Comparison of ENCODE assay signal across 28 cellular contexts in genomic region chr12:109872-110271, GRCh38. TPM values are rescaled to one million over a fixed set of nuclear protein-coding genes. Genes with fewer than 3 reads are reported as not detected.
A peak's percentile ranks its signal among the peaks of the same experiment; 100 is the strongest.
DNase-seq lines count a peak whose midpoint lies in the region; ATAC-seq, FAIRE-seq and TF ChIP-seq lines count a peak whose summit lies in the region.
"Had no signal": no experiment of that assay in that cellular context is flagged by ENCODE, and none has a peak within 500 bp of the region (broad histone marks: within the 10 kb centered on the region; RNA-seq: fewer than 3 reads in every experiment).

No MANE protein-coding gene starts in this region.

- no peak overlapping the region for H3K4me3 ChIP-seq in CD4-positive, CD25-positive, alpha-beta regulatory T cell (ENCODE audit: low read depth, low read length)
- H3K4me3 ChIP-seq in HUES6 (ENCODE audit: low read depth, low read length) (no peak overlapping the region), H1 (ENCODE audit: extremely low read depth in 1 of 4, insufficient read depth in 2 of 4, low read depth in 3 of 4, low read length in 4 of 4) (peak overlapping the region in 1 of 4 experiments; percentile 11; a peak in 1 of 8 replicates), upper lobe of left lung (peak overlapping the region in 1 of 4 donors; percentile 25)
- H3K4me3 ChIP-seq: ascending aorta, SJSA1, suprapubic skin, vagina had no signal

- H3K9me3 Mint-ChIP-seq in CD4-positive, CD25-positive, alpha-beta regulatory T cell, result no peaks in the 10 kb centered on the region
- H3K9me3 Mint-ChIP-seq in nephron progenitor cell, result no peaks in the 10 kb centered on the region
- H3K9me3 Mint-ChIP-seq: CD4-positive, alpha-beta memory T cell; dendritic cell treated with granulocyte-macrophage colony-stimulating factor and Interleukin-4, amounts not matched to agents 40 ng/mL and 50 ng/mL, for 4 days; stimulated activated effector memory CD8-positive, alpha-beta T cell treated with anti-CD3 and anti-CD28 coated beads, Interleukin-12 subunit alpha, Interleukin-12 subunit beta, amount 100 ng/mL, for 72 hours had no signal

- H3K27ac ChIP-seq in CD4-positive, CD25-positive, alpha-beta regulatory T cell (ENCODE audit: insufficient read depth, low read length, poor library complexity, severe bottlenecking), result no peak overlapping the region
- peak overlapping the region; percentile 0 for H3K27ac ChIP-seq in HUES6 (ENCODE audit: low read depth, low read length)
- H3K27ac ChIP-seq in H1 (ENCODE audit: low read depth, low read length), result no peak overlapping the region
- H3K27ac ChIP-seq in upper lobe of left lung, result no peak overlapping the region
- H3K27ac ChIP-seq: ascending aorta, SJSA1, suprapubic skin, vagina had no signal

- H3K36me3 ChIP-seq in CD4-positive, CD25-positive, alpha-beta regulatory T cell (ENCODE audit: control insufficient read depth, insufficient read depth, low read length), result no peaks in the 10 kb centered on the region
- H3K36me3 ChIP-seq in HUES6 (ENCODE audit: control insufficient read depth, insufficient read depth, low read length) (no peaks in the 10 kb centered on the region), H1 (ENCODE audit: control insufficient read depth in 2 of 4, insufficient read depth in 4 of 4, low read length in 3 of 4) (no peaks in the 10 kb centered on the region), upper lobe of left lung (no peaks in the 10 kb centered on the region)
- H3K36me3 ChIP-seq: ascending aorta, SJSA1, suprapubic skin, vagina had no signal

- WGBS in H1 (ENCODE audit: extremely low coverage in 1 of 2, insufficient coverage in 1 of 2, insufficient read length in 1 of 2, insufficient replicate concordance in 2 of 2, low coverage in 1 of 2, low lambda C conversion rate in 2 of 2, missing lambda C conversion rate in 1 of 2), 2 experiments, result 39% methylated on average over 3 of the region's 3 CpGs; no CpG with 5 or more reads in 1 of the 2 experiments
- 46% methylated on average over 3 of the region's 3 CpGs for WGBS in upper lobe of left lung, 2 donors

- H4K5ac ChIP-seq in H1 (ENCODE audit: insufficient read length, low read depth, low read length), result no peak overlapping the region

- POLR2A ChIA-PET in H1 (lab: Charles Lee; ENCODE audit: partially characterized antibody), result interaction anchor here (0.7 to 1.3 kb wide), 3 partner anchors 31 to 65 kb away, joined by 3 read pairs; no protein-coding TSS in a partner anchor
- POLR2A ChIA-PET in GM10248 (lab: Yijun Ruan, JAX), result no interaction called here

- peaks cover 0 to 13% (median 7%) of the 10 kb centered on the region in 4 donors for H3K4me1 Mint-ChIP-seq in CD4-positive, CD25-positive, alpha-beta regulatory T cell
- H3K4me1 Mint-ChIP-seq in nephron progenitor cell, result peaks cover 87% of the 10 kb centered on the region

- peaks cover 5% of the 10 kb centered on the region for H3K27me3 ChIP-seq in CD4-positive, CD25-positive, alpha-beta regulatory T cell (ENCODE audit: control insufficient read depth, insufficient read depth, low read length)
- H3K27me3 ChIP-seq in HUES6 (ENCODE audit: control insufficient read depth, insufficient read depth, low read length) (no peaks in the 10 kb centered on the region), H1 (replicated peaks in 1 of 4; ENCODE audit: control insufficient read depth in 3 of 4, extremely low read depth in 1 of 4, insufficient read depth in 3 of 4, low read length in 3 of 4) (no peaks in the 10 kb centered on the region), upper lobe of left lung (no peaks in the 10 kb centered on the region)
- H3K27me3 ChIP-seq: ascending aorta, vagina had no signal

- TF ChIP-seq CTCF in H1 (IDR thresholded peaks at IDR 0.05; ENCODE audit: control extremely low read depth in 1 of 3, insufficient read depth in 1 of 3, low read depth in 1 of 3, low read length in 3 of 3) (no peak), nephron progenitor cell (IDR thresholded peaks at IDR 0.05) (no peak), GM10248 (IDR thresholded peaks at IDR 0.05; ENCODE audit: control extremely low read depth, extremely low read depth, low read depth, missing control alignments) (no peak), upper lobe of left lung (IDR thresholded peaks at IDR 0.05) (no peak)

- no peak for FAIRE-seq in H1 (lab: Jason Lieb, UNC)
- FAIRE-seq: endothelial cell of umbilical vein, G401.6, H54, HTR-8/SVneo, TTC549 had no signal

- no peaks in the 10 kb centered on the region for H3K9me3 ChIP-seq in CD4-positive, CD25-positive, alpha-beta regulatory T cell (ENCODE audit: control insufficient read depth in 2 of 2, low read length in 2 of 2)
- H3K9me3 ChIP-seq in HUES6 (ENCODE audit: control insufficient read depth, insufficient read depth, low read depth, low read length) (no peaks in the 10 kb centered on the region), H1 (ENCODE audit: insufficient read depth in 2 of 2, low read depth in 1 of 2, low read length in 1 of 2) (no peaks in the 10 kb centered on the region), upper lobe of left lung (no peaks in the 10 kb centered on the region)
- H3K9me3 ChIP-seq: ascending aorta, SJSA1, suprapubic skin, vagina had no signal

- no peaks in the 10 kb centered on the region for H3K79me2 ChIP-seq in H1 (ENCODE audit: control insufficient read depth in 1 of 2, insufficient read depth in 2 of 2, low read length in 2 of 2)

- no peak for TF ChIP-seq POLR2A in H1 (IDR thresholded peaks at IDR 0.05; ENCODE audit: control extremely low read depth in 1 of 2, low read depth in 2 of 2, low read length in 2 of 2)
- TF ChIP-seq POLR2A in upper lobe of left lung (IDR thresholded peaks at IDR 0.05), result no peak

- no peak overlapping the region for H3K4me3 Mint-ChIP-seq in CD4-positive, CD25-positive, alpha-beta regulatory T cell
- no peak overlapping the region for H3K4me3 Mint-ChIP-seq in nephron progenitor cell
- H3K4me3 Mint-ChIP-seq: dendritic cell treated with granulocyte-macrophage colony-stimulating factor and Interleukin-4, amounts not matched to agents 40 ng/mL and 50 ng/mL, for 4 days; stimulated activated effector memory CD8-positive, alpha-beta T cell treated with anti-CD3 and anti-CD28 coated beads, Interleukin-12 subunit alpha, Interleukin-12 subunit beta, amount 100 ng/mL, for 72 hours had no signal

- no peaks in the 10 kb centered on the region for H3K36me3 Mint-ChIP-seq in CD4-positive, CD25-positive, alpha-beta regulatory T cell
- no peaks in the 10 kb centered on the region for H3K36me3 Mint-ChIP-seq in nephron progenitor cell (ENCODE audit: low read depth)
- H3K36me3 Mint-ChIP-seq: CD4-positive, alpha-beta memory T cell; stimulated activated effector memory CD8-positive, alpha-beta T cell treated with anti-CD3 and anti-CD28 coated beads, Interleukin-12 subunit alpha, Interleukin-12 subunit beta, amount 100 ng/mL, for 72 hours had no signal

- peak overlapping the region in 2 of 3 donors; percentile 31 to 59 for H3K27ac Mint-ChIP-seq in CD4-positive, CD25-positive, alpha-beta regulatory T cell
- H3K27ac Mint-ChIP-seq in nephron progenitor cell, result peak overlapping the region; percentile 90
- H3K27ac Mint-ChIP-seq: dendritic cell treated with granulocyte-macrophage colony-stimulating factor and Interleukin-4, amounts not matched to agents 40 ng/mL and 50 ng/mL, for 4 days; stimulated activated effector memory CD8-positive, alpha-beta T cell treated with anti-CD3 and anti-CD28 coated beads, Interleukin-12 subunit alpha, Interleukin-12 subunit beta, amount 100 ng/mL, for 72 hours had no signal

- no peak overlapping the region for H2BK15ac ChIP-seq in H1 (ENCODE audit: low read length)

- no peak overlapping the region; the same call in 1 of the 2 replicates for H3K18ac ChIP-seq in H1 (ENCODE audit: extremely low read depth, low read length)

- no peak overlapping the region for H3K56ac ChIP-seq in H1 (replicated peaks; ENCODE audit: insufficient read length, low read depth, low read length)

- no peaks in the 10 kb centered on the region for H3K4me1 ChIP-seq in CD4-positive, CD25-positive, alpha-beta regulatory T cell (ENCODE audit: control insufficient read depth, insufficient read depth, low read length, poor library complexity, severe bottlenecking)
- H3K4me1 ChIP-seq in HUES6 (ENCODE audit: control insufficient read depth, insufficient read depth, low read length), result peaks cover 31% of the 10 kb centered on the region
- peaks cover 0 to 6% (median 2%) of the 10 kb centered on the region in 4 experiments; a peak in 3 of 7 replicates for H3K4me1 ChIP-seq in H1 (replicated peaks in 1 of 4; ENCODE audit: control insufficient read depth in 3 of 4, insufficient read depth in 4 of 4, low read length in 3 of 4)
- H3K4me1 ChIP-seq in upper lobe of left lung, result no peaks in the 10 kb centered on the region
- H3K4me1 ChIP-seq: ascending aorta, SJSA1 had no signal

- no peak overlapping the region for H2BK12ac ChIP-seq in H1 (ENCODE audit: low read depth, low read length)

- H3K23me2 ChIP-seq in H1 (ENCODE audit: low read depth, low read length), result no peaks in the 10 kb centered on the region; the same call in 1 of the 2 replicates

- H4K8ac ChIP-seq in H1 (ENCODE audit: extremely low read depth, insufficient read depth, low read length), result no peak overlapping the region

- H2BK20ac ChIP-seq in H1 (ENCODE audit: low read length), result peak overlapping the region; percentile 88; the same call in 1 of the 2 replicates

- H3K14ac ChIP-seq in H1 (ENCODE audit: insufficient read length), result no peak overlapping the region

- no peak for DNase-seq in CD4-positive, CD25-positive, alpha-beta regulatory T cell
- no peak for DNase-seq in H1 (ENCODE audit: low read depth in 1 of 2, low spot score in 2 of 2)
- DNase-seq in nephron progenitor cell, result no peak
- DNase-seq in GM10248 (ENCODE audit: extremely low spot score), result no peak
- DNase-seq in DMS114 treated with DMSO at 0.1 percent for 48 hours (lab: John Stamatoyannopoulos, UW; ENCODE audit: unreplicated experiment), result no peak
- no peak for DNase-seq in upper lobe of left lung
- DNase-seq: activated naive CD4-positive, alpha-beta T cell treated with anti-CD3 and anti-CD28 coated beads, Interleukin-2, amount 50 U/mL, for 16 hours; caudate nucleus; CD4-positive, alpha-beta memory T cell; DMS153; NCI-H1048; NCI-H187; NCI-H2171 treated with DMSO at 0.1 percent for 48 hours; NCI-H526; T-helper 1 cell had no signal

- no peak overlapping the region for H3K4ac ChIP-seq in H1 (replicated peaks; ENCODE audit: insufficient read length, low read depth, low read length)

- H3K27me3 Mint-ChIP-seq in CD4-positive, CD25-positive, alpha-beta regulatory T cell, result peaks cover 18% of the 10 kb centered on the region
- peaks cover 10% of the 10 kb centered on the region for H3K27me3 Mint-ChIP-seq in nephron progenitor cell (ENCODE audit: low read depth, poor library complexity)

- no peak overlapping the region for H2BK120ac ChIP-seq in H1 (replicated peaks; ENCODE audit: low read depth, low read length)

- CTCF ChIA-PET in H1 (lab: Charles Lee; ENCODE audit: partially characterized antibody) (interaction anchor here (0.6 to 5.5 kb wide), 9 partner anchors 8 to 110 kb away, joined by 3 to 50 read pairs (median 4); no protein-coding TSS in a partner anchor), GM10248 (lab: Yijun Ruan, JAX) (no interaction called here)

- TF ChIP-seq EP300 in H1 (IDR thresholded peaks at IDR 0.05; ENCODE audit: borderline replicate concordance in 1 of 2, low read depth in 2 of 2, low read length in 2 of 2), result no peak
- no peak for TF ChIP-seq EP300 in upper lobe of left lung (IDR thresholded peaks at IDR 0.05)

- H2BK5ac ChIP-seq in H1 (ENCODE audit: low read depth, low read length), result peak overlapping the region; percentile 89; the same call in 1 of the 2 replicates

- no peaks in the 10 kb centered on the region for H4K20me1 ChIP-seq in H1 (replicated peaks in 1 of 2; ENCODE audit: control insufficient read depth in 1 of 2, insufficient read depth in 2 of 2, low read length in 2 of 2)

- H3K23ac ChIP-seq in H1 (ENCODE audit: insufficient read length), result no peak overlapping the region

- TF ChIP-seq RAD21 in H1 (IDR thresholded peaks at IDR 0.05 in 1 of 2, conservative IDR thresholded peaks at IDR 0.05 in 1 of 2; ENCODE audit: low read depth in 2 of 2, low read length in 2 of 2), result no peak

- H2AK5ac ChIP-seq in H1 (ENCODE audit: low read depth, low read length), result no peak overlapping the region

- H3K4me2 ChIP-seq in H1 (ENCODE audit: insufficient read depth in 1 of 2, low read depth in 2 of 2, low read length in 2 of 2), result no peak overlapping the region; a peak in 1 of 4 replicates

- ATAC-seq in CD4-positive, CD25-positive, alpha-beta regulatory T cell (ENCODE audit: low read depth in 2 of 2), result no peak
- ATAC-seq in upper lobe of left lung (ENCODE audit: low FRiP score in 2 of 2), result no peak
- ATAC-seq: stimulated activated effector memory CD8-positive, alpha-beta T cell treated with anti-CD3 and anti-CD28 coated beads, Interleukin-12 subunit alpha, Interleukin-12 subunit beta, amount 100 ng/mL, for 72 hours had no signal

- peak overlapping the region; percentile 42; the same call in 1 of the 2 replicates for H2AFZ ChIP-seq in H1 (ENCODE audit: low read length)

- H3K9ac ChIP-seq in HUES6 (ENCODE audit: low read length), result no peak overlapping the region
- no peak overlapping the region for H3K9ac ChIP-seq in H1 (replicated peaks in 1 of 4; ENCODE audit: extremely low read depth in 1 of 4, low read depth in 3 of 4, low read length in 3 of 4)

- H3K79me1 ChIP-seq in H1 (ENCODE audit: low read depth, low read length), result no peaks in the 10 kb centered on the region

- H4K91ac ChIP-seq in H1 (replicated peaks; ENCODE audit: insufficient read length, low read length), result no peak overlapping the region

RNA-seq across cellular contexts. Expression of gene IQSEC3, which starts 43.3 kb away (rescaled TPM):
- 0.05 TPM for total RNA-seq in CD4-positive, CD25-positive, alpha-beta regulatory T cell
- polyA plus RNA-seq in CD4-positive, CD25-positive, alpha-beta regulatory T cell, result under 1 TPM in 1 of 4 donors, not detected in 3; 0.15 TPM
- 3.1 and 3.6 TPM in 2 replicates for total RNA-seq in H1 (2021; fragmentation: NEBNext Ultra II Directional; extraction: Animal tissue kit (Norgen Biotek cat#: 25700))
- 1.2 and 2.2 TPM in 2 replicates for polyA plus RNA-seq in H1 (2011; rRNA removed)
- polyA plus RNA-seq in H1 (2011; cell fraction: cytosol; rRNA removed), result 2.0 TPM
- 6.2 TPM for polyA plus RNA-seq in H1 (2011; cell fraction: nucleus; rRNA removed)
- 1.1 to 3.1 TPM (median 2.0 TPM) in 4 replicates for polyA plus RNA-seq in H1 (2012, experiment 1 of 2)
- polyA plus RNA-seq in H1 (2012, experiment 2 of 2), result 5.0 TPM
- polyA plus RNA-seq in H1 (2013, experiment 1 of 2), result 2.8 TPM
- polyA plus RNA-seq in H1 (2013, experiment 2 of 2), result 2.0 TPM
- 1.9 and 3.2 TPM in 2 replicates for polyA minus RNA-seq in H1 (2011; rRNA and poly(A)+ RNA removed)
- 1.9 TPM for polyA minus RNA-seq in H1 (2011; cell fraction: cytosol; rRNA and poly(A)+ RNA removed)
- 4.0 TPM for polyA minus RNA-seq in H1 (2011; cell fraction: nucleus; rRNA and poly(A)+ RNA removed)
- total RNA-seq in upper lobe of left lung, result 10 to 100 TPM in 2 of 6 donors, 1 to 10 TPM in 4; 2.1 to 19.0 (median 8.2) TPM
- total RNA-seq: endothelial cell of umbilical vein, LHCN-M2, SJSA1 had no signal
- polyA plus RNA-seq: CD4-positive, alpha-beta memory T cell; endothelial cell of umbilical vein had no signal
